35 cellular contexts compared by ENCODE assay signal in the genomic region with DNA sequence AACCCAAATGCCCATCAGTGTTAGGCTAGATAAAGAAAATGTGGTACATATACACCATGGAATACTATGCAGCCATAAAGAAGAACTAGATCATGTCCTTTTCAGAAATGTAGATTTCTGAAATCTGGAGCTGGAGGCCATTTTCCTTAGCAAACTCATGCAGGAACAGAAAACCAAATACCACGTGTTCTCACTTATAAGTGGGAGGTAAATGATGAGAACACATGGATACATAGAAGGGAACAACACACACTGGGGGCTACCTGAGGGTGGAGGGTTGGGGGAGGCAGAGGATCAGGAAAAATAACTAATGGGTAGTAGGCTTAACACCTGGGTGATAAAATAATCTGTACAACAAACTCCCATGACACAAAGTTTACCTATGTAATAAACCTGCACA.
"Had no signal": no experiment of that assay in that cellular context is flagged by ENCODE, and none has a peak within 500 bp of the region (broad histone marks: within the 10 kb centered on the region; RNA-seq: fewer than 3 reads in every experiment).

No MANE protein-coding gene starts in this region.

- H3K9me3 ChIP-seq: MG63 had no signal

- H3K4me2 ChIP-seq: KMS-11 had no signal

- H3K27ac ChIP-seq: KMS-11 had no signal

- H3K27me3 ChIP-seq: MG63 had no signal

- H3K9ac ChIP-seq: KMS-11 had no signal

- DNase-seq: Karpas-422, Kasumi-1, MG63, MM.1S, MV-4-11, NCI-H1048, NCI-H1092, NCI-H1092 treated with DMSO at 0.1 percent for 48 hours, NCI-H1105, NCI-H1105 treated with DMSO at 0.1 percent for 48 hours, NCI-H1417, NCI-H1417 treated with DMSO at 0.1 percent for 48 hours, NCI-H1436, NCI-H1436 treated with DMSO at 0.1 percent for 48 hours, NCI-H146, NCI-H1694, NCI-H1694 treated with DMSO at 0.1 percent for 48 hours, NCI-H187, NCI-H187 treated with DMSO at 0.1 percent for 48 hours, NCI-H1930, NCI-H2029, NCI-H2029 treated with DMSO at 0.1 percent for 48 hours, NCI-H2081, NCI-H2081 treated with DMSO at 0.1 percent for 48 hours, NCI-H2107, NCI-H2171, NCI-H2171 treated with DMSO at 0.1 percent for 48 hours, NCI-H2227 treated with DMSO at 0.1 percent for 48 hours, NCI-H226, NCI-H345, NCI-H446, NCI-H446 treated with DMSO at 0.1 percent for 48 hours, NCI-H510A, NCI-H510A treated with DMSO at 0.1 percent for 48 hours had no signal

- H3K4me3 ChIP-seq: MG63 had no signal

- H3K36me3 ChIP-seq: MG63 had no signal
